8 cellular contexts compared by ENCODE assay signal in the genomic region with DNA sequence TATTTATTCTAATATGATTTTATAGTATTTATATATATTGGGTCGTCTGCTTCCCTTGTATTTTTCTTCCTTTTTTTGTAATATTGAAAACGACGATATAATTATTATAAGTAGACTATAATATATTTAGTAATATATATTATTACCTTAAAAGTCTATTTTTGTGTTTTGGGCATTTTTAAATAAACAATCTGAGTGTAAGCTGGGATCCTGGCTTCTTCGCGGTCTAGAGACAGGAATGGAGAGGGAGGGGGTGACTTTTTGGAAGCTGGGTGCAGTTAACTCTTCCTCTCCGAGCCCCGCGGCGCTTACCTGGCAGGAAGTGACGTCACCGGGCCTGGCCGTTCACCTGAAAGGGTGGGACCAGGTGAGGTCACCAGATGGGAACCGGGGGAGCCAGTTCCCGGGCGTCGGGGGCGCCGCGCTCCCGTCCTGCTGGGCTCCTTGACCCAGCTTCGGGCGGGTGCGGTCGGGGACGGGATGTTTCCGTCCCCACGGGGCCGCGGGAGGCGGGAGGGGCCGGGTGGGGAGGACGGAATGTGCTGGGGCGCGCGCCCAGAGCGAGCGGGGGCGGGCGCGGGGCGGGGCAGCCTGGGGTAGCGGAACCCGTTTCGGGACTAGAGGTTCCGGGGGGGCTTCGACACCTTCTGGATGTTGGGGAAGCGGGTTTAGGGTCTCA.
DNase-seq lines count a peak whose midpoint lies in the region; TF ChIP-seq lines count a peak whose summit lies in the region.

No MANE protein-coding gene starts in this region.

- in situ Hi-C loops in GM13977 (cut with MboI; ENCODE audit: low pct_unique_long_range_greater_than_20kb, low sequenced_read_pairs, unreplicated experiment): no loop called here

- CTCF ChIA-PET in GM10248 (lab: Yijun Ruan, JAX): interaction anchor here (1.2 to 3.9 kb wide), 2 partner anchors 12 to 19 kb away, joined by 5 to 41 read pairs; a partner anchor contains a TSS

- DNase-seq in GM13977 (ENCODE audit: low spot score) (peak; percentile 72), NCI-H2029 (lab: John Stamatoyannopoulos, UW) (peak; percentile 97), cerebellar cortex (ENCODE audit: low spot score) (peak; percentile 75), kidney glomerular epithelial cell (lab: John Stamatoyannopoulos, UW) (peak; percentile 42), GM10248 (ENCODE audit: extremely low spot score) (no peak), epidermal melanocyte (ENCODE audit: insufficient read length, low spot score) (no peak)
- DNase-seq in activated CD4-positive, CD25-positive, alpha-beta regulatory T cell treated with anti-CD3 and anti-CD28 coated beads, Interleukin-2, amount 50 U/mL, for 72 hours: peak; percentile 76
- peak; percentile 58 to 88 for DNase-seq in stimulated activated CD4-positive, alpha-beta T cell treated with anti-CD3 and anti-CD28 coated beads, Interleukin-1b, Interleukin-23, amount 100 ng/mL, for 1 hour (ENCODE audit: low read depth in 2 of 2)

- POLR2A ChIA-PET in GM10248 (lab: Yijun Ruan, JAX): interaction anchor here (0.6 to 3.8 kb wide), 9 partner anchors 11 to 395 kb away, joined by 3 to 49 read pairs (median 4); a partner anchor contains a TSS

- TF ChIP-seq CTCF in GM13977 (IDR thresholded peaks at IDR 0.05; ENCODE audit: extremely low read depth, insufficient read depth, missing control alignments) (no peak), GM10248 (IDR thresholded peaks at IDR 0.05; ENCODE audit: control extremely low read depth, extremely low read depth, low read depth, missing control alignments) (no peak)

Comparison
In these comparisons a context has a peak if more than half of its experiments do, and no peak if none do; other contexts are left out.
1. DNase-seq: peak in GM13977 (single experiment), NCI-H2029 (single experiment), activated CD4-positive, CD25-positive, alpha-beta regulatory T cell treated with anti-CD3 and anti-CD28 coated beads, Interleukin-2, amount 50 U/mL, for 72 hours (single experiment), cerebellar cortex (single experiment), kidney glomerular epithelial cell (single experiment) and stimulated activated CD4-positive, alpha-beta T cell treated with anti-CD3 and anti-CD28 coated beads, Interleukin-1b, Interleukin-23, amount 100 ng/mL, for 1 hour (2 of 2); none in GM10248 (single experiment) and epidermal melanocyte (single experiment).